Comparison of ENCODE assay signal across 32 cellular contexts in the genomic region with DNA sequence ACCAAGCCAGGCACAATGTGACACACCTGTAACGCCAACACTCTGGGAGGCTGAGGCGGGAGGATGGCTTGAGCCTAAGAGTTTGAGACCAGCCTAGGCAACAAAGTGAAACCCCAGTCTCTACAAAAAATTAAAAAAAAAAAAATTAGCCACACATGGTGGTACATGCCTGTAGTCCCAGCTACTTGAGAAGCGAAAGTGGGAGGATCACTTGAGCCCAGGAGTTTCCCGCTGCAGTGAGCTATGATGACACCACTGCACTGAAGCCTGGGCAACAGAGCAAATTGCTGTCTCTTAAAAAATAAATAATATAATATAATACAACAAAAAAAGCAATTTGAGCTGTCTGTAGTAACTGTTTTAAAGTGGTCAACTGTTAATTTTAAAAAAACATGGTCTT. TPM values are rescaled to one million over a fixed set of nuclear protein-coding genes. Genes with fewer than 3 reads are reported as not detected.
"Had no signal": no experiment of that assay in that cellular context is flagged by ENCODE, and none has a peak within 500 bp of the region (broad histone marks: within the 10 kb centered on the region; RNA-seq: fewer than 3 reads in every experiment).

No MANE protein-coding gene starts in this region.

- H3K4me1 ChIP-seq: adrenal gland, body of pancreas, breast epithelium had no signal

- H3K27ac ChIP-seq: adrenal gland, body of pancreas, breast epithelium, SJCRH30, SK-N-MC, VCaP had no signal

- H3K27me3 ChIP-seq: adrenal gland, body of pancreas, breast epithelium, SJCRH30 had no signal

- DNase-seq: activated B cell treated with CpG ODN at 0.5 μM for 24 hours; activated CD4-positive, alpha-beta memory T cell treated with anti-CD3 and anti-CD28 coated beads for 36 hours; activated CD4-positive, alpha-beta T cell treated with anti-CD3 and anti-CD28 coated beads for 4 hours; activated CD4-positive, alpha-beta T cell treated with anti-CD3 and anti-CD28 coated beads, Interleukin-2, amount 50 U/mL, for 1 hour; activated CD4-positive, CD25-positive, alpha-beta regulatory T cell treated with anti-CD3 and anti-CD28 coated beads, Interleukin-2, amount 50 U/mL, for 72 hours; activated CD8-positive, alpha-beta memory T cell treated with anti-CD3 and anti-CD28 coated beads, Interleukin-2, amount 50 U/mL, for 4 hours; activated gamma-delta T cell treated with Interleukin-2 at 50 U/mL for 16 hours; activated naive CD4-positive, alpha-beta T cell treated with anti-CD3 and anti-CD28 coated beads for 36 hours; activated T-cell treated with anti-CD3 and anti-CD28 coated beads for 4 hours; activated T-cell treated with anti-CD3 and anti-CD28 coated beads, Interleukin-2, amount 50 U/mL, for 4 hours; adrenal gland; body of pancreas; KBM-7; MM.1S; NCI-H1092; NCI-H1436 treated with DMSO at 0.1 percent for 48 hours; NCI-H1694 treated with DMSO at 0.1 percent for 48 hours; NCI-H2029 treated with DMSO at 0.1 percent for 48 hours; NCI-H345; NCI-H524 treated with DMSO at 0.1 percent for 48 hours; NCI-H748 treated with DMSO at 0.1 percent for 48 hours; NK-92 treated with Interleukin-12 subunit alpha and Interleukin-12 subunit beta, amount 100 ng/mL, for 24 hours; SHP77; SJCRH30 had no signal

- H3K36me3 ChIP-seq: adrenal gland, breast epithelium, SJCRH30 had no signal

- H3K4me3 ChIP-seq: adrenal gland, body of pancreas, breast epithelium, SJCRH30, SK-N-MC had no signal

- H3K9me3 ChIP-seq: body of pancreas, breast epithelium, SJCRH30 had no signal

RNA-seq across cellular contexts. Expression of a gene that starts 13.2 kb away (rescaled TPM):
- total RNA-seq: activated B cell treated with CpG ODN at 0.5 μM for 24 hours; activated CD4-positive, alpha-beta memory T cell treated with anti-CD3 and anti-CD28 coated beads for 36 hours; activated naive CD4-positive, alpha-beta T cell treated with anti-CD3 and anti-CD28 coated beads for 36 hours; activated naive CD4-positive, alpha-beta T cell treated with anti-CD3 and anti-CD28 coated beads, Interleukin-2, amount 50 U/mL, for 72 hours; activated T-cell treated with anti-CD3 and anti-CD28 coated beads, Interleukin-2, amount 50 U/mL, for 4 hours; activated T-helper 1 cell treated with anti-CD3 and anti-CD28 coated beads, Interleukin-12 subunit alpha, Interleukin-12 subunit beta, Interleukin-2, Interleukin-4 antibody, amounts not matched to agents 30 ng/mL and 10 ng/mL and 1 ng/mL, durations not matched to agents 14 hours and 24 hours and 36 hours; body of pancreas; cardiac septum; LHCN-M2; T-helper 1 cell treated with Interleukin-12 subunit alpha and Interleukin-12 subunit beta and Interleukin-4 antibody, amounts not matched to agents 30 ng/mL and 1 ng/mL, for 36 hours had no signal
